ENCODE assay signal across 19 cellular contexts in the genomic region with DNA sequence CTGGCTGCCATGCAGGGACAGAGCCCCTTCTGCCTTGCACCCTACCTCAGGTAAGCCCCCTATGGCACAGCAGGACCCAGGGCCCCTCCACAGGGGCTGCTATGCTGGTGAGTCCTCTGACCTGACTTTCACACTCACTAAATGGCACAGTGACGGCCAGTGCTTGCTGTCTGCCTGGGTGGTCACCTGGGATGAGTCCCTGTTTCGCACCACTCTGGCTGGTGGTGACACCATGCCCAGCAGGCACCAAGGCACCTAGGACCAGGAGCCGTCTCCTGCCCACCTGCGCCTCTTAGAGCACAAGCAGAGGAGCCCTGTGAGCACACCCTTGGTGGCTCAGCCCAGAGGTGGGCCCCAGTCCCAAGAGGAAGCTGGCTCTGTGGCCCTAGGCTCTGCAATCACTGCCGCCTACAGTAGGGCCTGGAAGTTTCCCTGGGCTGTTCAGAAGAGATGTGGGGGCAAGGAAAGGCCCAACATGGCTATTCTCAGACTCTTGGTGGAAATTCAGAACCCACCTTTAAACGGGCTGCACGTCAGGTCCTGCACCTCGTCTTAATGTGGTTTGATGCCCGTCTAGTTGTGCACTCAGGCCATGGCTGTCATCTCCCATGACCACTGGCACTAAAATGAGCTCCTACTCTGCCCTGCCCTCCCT.
"Had no signal": no experiment of that assay in that cellular context is flagged by ENCODE, and none has a peak within 500 bp of the region (broad histone marks: within the 10 kb centered on the region; RNA-seq: fewer than 3 reads in every experiment).

No MANE protein-coding gene starts in this region.

- DNase-seq: cerebellar nuclear complex; colonic mucosa; effector memory CD4-positive, alpha-beta T cell; heart left ventricle; hippocampal formation; kidney glomerular epithelial cell; mucosa of descending colon; naive thymus-derived CD8-positive, alpha-beta T cell; stimulated activated CD4-positive, alpha-beta T cell treated with anti-CD3 and anti-CD28 coated beads, Interleukin-1b, Interleukin-23, amount 100 ng/mL, for 48 hours; stimulated activated CD4-positive, alpha-beta T cell treated with anti-CD3 and anti-CD28 coated beads, Interleukin-4, amount 100 ng/mL, for 24 hours; stimulated activated naive B cell treated with anti-CD40 and anti-IgM and Interleukin-4, amounts not matched to agents 10 μg/mL and 1 μg/mL and 100 μg/mL, for 72 hours; stimulated activated naive CD8-positive, alpha-beta T cell treated with anti-CD3 and anti-CD28 coated beads, Interleukin-15, amount 100 ng/mL, for 72 hours; testis had no signal

- H3K4me1 ChIP-seq: colonic mucosa had no signal

- H3K27me3 ChIP-seq: colonic mucosa, heart left ventricle, right atrium auricular region, testis, tibial nerve had no signal

- FAIRE-seq: endometrium, frontal cortex had no signal

- H3K4me3 ChIP-seq: colonic mucosa, heart left ventricle, mucosa of descending colon, right atrium auricular region, smooth muscle cell, testis, tibial nerve had no signal

- H3K27ac ChIP-seq: colonic mucosa, heart left ventricle, testis, tibial nerve had no signal

- ATAC-seq: esophagus mucosa; heart left ventricle; mucosa of descending colon; naive thymus-derived CD8-positive, alpha-beta T cell; stimulated activated naive B cell treated with anti-CD40 and anti-IgM and Interleukin-4, amounts not matched to agents 10 μg/mL and 1 μg/mL and 100 μg/mL, for 72 hours; stimulated activated naive CD8-positive, alpha-beta T cell treated with anti-CD3 and anti-CD28 coated beads, Interleukin-15, amount 100 ng/mL, for 72 hours had no signal

- H3K36me3 ChIP-seq: colonic mucosa, heart left ventricle, right atrium auricular region, tibial nerve had no signal

- H3K9me3 ChIP-seq: colonic mucosa, heart left ventricle, mucosa of descending colon, right atrium auricular region, testis, tibial nerve had no signal
